ENCODE assay signal across 18 cellular contexts in genomic region chr1:20993716-20994115, GRCh38.
"Had no signal": no experiment of that assay in that cellular context is flagged by ENCODE, and none has a peak within 500 bp of the region (broad histone marks: within the 10 kb centered on the region; RNA-seq: fewer than 3 reads in every experiment).

No MANE protein-coding gene starts in this region.

- H3K4me1 ChIP-seq: ascending aorta had no signal

- ATAC-seq: activated CD8-positive, alpha-beta T cell treated with anti-CD3 and anti-CD28 coated beads for 36 hours; activated T-cell treated with anti-CD3 and anti-CD28 coated beads, Interleukin-2, amount 50 U/mL, for 72 hours; mucosa of descending colon had no signal

- H3K27me3 Mint-ChIP-seq: activated CD8-positive, alpha-beta T cell treated with anti-CD3 and anti-CD28 coated beads for 36 hours; activated naive CD4-positive, alpha-beta T cell treated with anti-CD3 and anti-CD28 coated beads, Interleukin-2, amount 50 U/mL, for 24 hours; memory B cell; naive B cell had no signal

- H3K9me3 ChIP-seq: ascending aorta, esophagus muscularis mucosa, mucosa of descending colon, sigmoid colon, tibial artery had no signal

- H3K9me3 Mint-ChIP-seq: activated CD8-positive, alpha-beta T cell treated with anti-CD3 and anti-CD28 coated beads for 36 hours; activated naive CD4-positive, alpha-beta T cell treated with anti-CD3 and anti-CD28 coated beads, Interleukin-2, amount 50 U/mL, for 24 hours; activated T-cell treated with anti-CD3 and anti-CD28 coated beads, Interleukin-2, amount 50 U/mL, for 72 hours; memory B cell; naive B cell had no signal

- H3K4me3 Mint-ChIP-seq: activated CD8-positive, alpha-beta T cell treated with anti-CD3 and anti-CD28 coated beads for 36 hours; activated naive CD4-positive, alpha-beta T cell treated with anti-CD3 and anti-CD28 coated beads, Interleukin-2, amount 50 U/mL, for 24 hours; memory B cell; naive B cell had no signal

- H3K36me3 Mint-ChIP-seq: naive B cell had no signal

- H3K36me3 ChIP-seq: ascending aorta, sigmoid colon, tibial artery, WERI-Rb-1 had no signal

- H3K27ac ChIP-seq: ascending aorta, esophagus muscularis mucosa, sigmoid colon, tibial artery, WERI-Rb-1 had no signal

- H3K27me3 ChIP-seq: ascending aorta, esophagus muscularis mucosa, sigmoid colon, tibial artery had no signal

- DNase-seq: activated CD8-positive, alpha-beta T cell treated with anti-CD3 and anti-CD28 coated beads for 36 hours; activated effector memory CD4-positive, alpha-beta T cell treated with anti-CD3 and anti-CD28 coated beads, Interleukin-2, amount 50 U/mL, for 16 hours; activated T-cell treated with anti-CD3 and anti-CD28 coated beads, Interleukin-2, amount 50 U/mL, for 72 hours; cerebellar nuclear complex; cortex of kidney; effector CD8-positive, alpha-beta T cell; mucosa of descending colon; naive B cell; nucleus accumbens; sigmoid colon; stimulated activated naive CD4-positive, alpha-beta T cell; substantia nigra; tibial artery; WERI-Rb-1 had no signal

- H3K4me3 ChIP-seq: ascending aorta, esophagus muscularis mucosa, mucosa of descending colon, sigmoid colon, tibial artery had no signal

- H3K27ac Mint-ChIP-seq: activated CD8-positive, alpha-beta T cell treated with anti-CD3 and anti-CD28 coated beads for 36 hours; activated naive CD4-positive, alpha-beta T cell treated with anti-CD3 and anti-CD28 coated beads, Interleukin-2, amount 50 U/mL, for 24 hours; activated T-cell treated with anti-CD3 and anti-CD28 coated beads, Interleukin-2, amount 50 U/mL, for 72 hours; memory B cell had no signal
